In genomic region chr2:73457982-73458381, GRCh38 we compare ENCODE assay signal across 28 cellular contexts.
"Had no signal": no experiment of that assay in that cellular context is flagged by ENCODE, and none has a peak within 500 bp of the region (broad histone marks: within the 10 kb centered on the region; RNA-seq: fewer than 3 reads in every experiment).

No MANE protein-coding gene starts in this region.

- FAIRE-seq: endometrium, islet of Langerhans, keratinocyte had no signal

- H3K27me3 Mint-ChIP-seq: dendritic cell treated with granulocyte-macrophage colony-stimulating factor and Interleukin-4, amounts not matched to agents 40 ng/mL and 50 ng/mL, for 4 days; effector memory CD8-positive, alpha-beta T cell; naive B cell had no signal

- H3K36me3 ChIP-seq: colonic mucosa, lower lobe of right lung had no signal

- H3K27me3 ChIP-seq: colonic mucosa, esophagus squamous epithelium, gastrocnemius medialis, heart right ventricle, left lung had no signal

- H3K27ac Mint-ChIP-seq: dendritic cell treated with granulocyte-macrophage colony-stimulating factor and Interleukin-4, amounts not matched to agents 40 ng/mL and 50 ng/mL, for 4 days; effector memory CD8-positive, alpha-beta T cell; endodermal cell; mesothelial cell of epicardium; naive B cell had no signal

- H3K4me3 ChIP-seq: colonic mucosa, esophagus squamous epithelium, gastrocnemius medialis, heart right ventricle, left lung, lower lobe of right lung, mucosa of descending colon had no signal

- H3K4me1 Mint-ChIP-seq: endodermal cell, mesothelial cell of epicardium, naive B cell had no signal

- H3K9me3 ChIP-seq: colonic mucosa, gastrocnemius medialis, lower lobe of right lung had no signal

- DNase-seq: colonic mucosa; cortex of kidney; effector CD8-positive, alpha-beta T cell; effector memory CD8-positive, alpha-beta T cell; endodermal cell; erythroblast; esophagus squamous epithelium; foreskin fibroblast; foreskin melanocyte; gastrocnemius medialis; glutamatergic neuron; head of caudate nucleus; heart right ventricle; hippocampal formation; left cardiac atrium; left lung; left ventricle myocardium superior; lower lobe of right lung; mesenchymal stem cell; mucosa of descending colon; naive B cell had no signal

- H3K4me3 Mint-ChIP-seq: dendritic cell treated with granulocyte-macrophage colony-stimulating factor and Interleukin-4, amounts not matched to agents 40 ng/mL and 50 ng/mL, for 4 days; effector memory CD8-positive, alpha-beta T cell; endodermal cell; mesothelial cell of epicardium; naive B cell had no signal

- H3K27ac ChIP-seq: colonic mucosa, epithelial cell of prostate, esophagus squamous epithelium, gastrocnemius medialis, heart right ventricle, left lung, lower lobe of right lung had no signal

- H3K4me1 ChIP-seq: colonic mucosa, esophagus squamous epithelium, gastrocnemius medialis, heart right ventricle, left lung, lower lobe of right lung had no signal

- ATAC-seq: effector memory CD8-positive, alpha-beta T cell; esophagus mucosa; gastrocnemius medialis; heart right ventricle; left cardiac atrium; left lung; left ventricle myocardium superior; lower lobe of right lung; mucosa of descending colon had no signal
